ENCODE assay signal across 12 cellular contexts in genomic region chr19:40808021-40808325, GRCh38. TPM values are rescaled to one million over a fixed set of nuclear protein-coding genes. Genes with fewer than 3 reads are reported as not detected.
A peak's percentile ranks its signal among the peaks of the same experiment; 100 is the strongest.
DNase-seq lines count a peak whose midpoint lies in the region; ATAC-seq and TF ChIP-seq lines count a peak whose summit lies in the region.
"Had no signal": no experiment of that assay in that cellular context is flagged by ENCODE, and none has a peak within 500 bp of the region (broad histone marks: within the 10 kb centered on the region; RNA-seq: fewer than 3 reads in every experiment).

No MANE protein-coding gene starts in this region.

- intact Hi-C loops in heart right ventricle (cut with DNase I) (loop anchor here in 5 of 10 donors (5.0 to 10.0 kb wide), 3 partner anchors 91 to 393 kb away; partner anchors contain the start of genes COQ8B (in 2 of the 5), ITPKC (in 2 of the 5) and PRX (in 1 of the 5)), Right ventricle myocardium superior (cut with DNase I) (loop anchor here (10.0 kb wide), 1 partner anchor 133 kb away; no protein-coding TSS in a partner anchor), upper lobe of right lung (cut with DNase I) (no loop called here)

- peak overlapping the region in 6 of 10 donors; percentile 5 to 99 (median 94) for H3K27ac ChIP-seq in heart right ventricle
- peak overlapping the region; percentile 92 for H3K27ac ChIP-seq in upper lobe of right lung
- H3K27ac ChIP-seq: epithelial cell of prostate had no signal

- no peaks in the 10 kb centered on the region for H3K9me3 Mint-ChIP-seq in activated naive CD8-positive, alpha-beta T cell treated with anti-CD3 and anti-CD28 coated beads, Interleukin-2, amount 50 U/mL, for 24 hours
- no peaks in the 10 kb centered on the region for H3K9me3 Mint-ChIP-seq in memory B cell

- no peaks in the 10 kb centered on the region for H3K27me3 Mint-ChIP-seq in activated naive CD8-positive, alpha-beta T cell treated with anti-CD3 and anti-CD28 coated beads, Interleukin-2, amount 50 U/mL, for 24 hours
- no peaks in the 10 kb centered on the region for H3K27me3 Mint-ChIP-seq in memory B cell

- DNase-seq in heart right ventricle, result no peak
- DNase-seq in Right ventricle myocardium superior, result no peak
- no peak for DNase-seq in activated naive CD8-positive, alpha-beta T cell treated with anti-CD3 and anti-CD28 coated beads, Interleukin-2, amount 50 U/mL, for 24 hours
- no peak for DNase-seq in memory B cell (ENCODE audit: low spot score in 2 of 2)
- no peak for DNase-seq in upper lobe of right lung
- DNase-seq in NCI-H526 (lab: John Stamatoyannopoulos, UW), result no peak
- DNase-seq: NCI-H2081 had no signal

- ATAC-seq in heart right ventricle (no peak), Right ventricle myocardium superior (ENCODE audit: poor library complexity) (no peak), memory B cell (ENCODE audit: low read depth) (no peak), upper lobe of right lung (no peak), HG03565 (IDR thresholded peaks at IDR 0.05; ENCODE audit: unreplicated experiment) (no peak), HG03175 (IDR thresholded peaks at IDR 0.05; ENCODE audit: unreplicated experiment) (no peak)
- no peak for ATAC-seq in activated naive CD8-positive, alpha-beta T cell treated with anti-CD3 and anti-CD28 coated beads, Interleukin-2, amount 50 U/mL, for 24 hours

- peak overlapping the region; percentile 93 for H3K27ac Mint-ChIP-seq in activated naive CD8-positive, alpha-beta T cell treated with anti-CD3 and anti-CD28 coated beads, Interleukin-2, amount 50 U/mL, for 24 hours
- peak overlapping the region; percentile 83 for H3K27ac Mint-ChIP-seq in memory B cell

- H3K4me3 ChIP-seq in heart right ventricle (no peak overlapping the region), upper lobe of right lung (no peak overlapping the region)
- H3K4me3 ChIP-seq: uterus had no signal

- H3K36me3 ChIP-seq in heart right ventricle (peaks cover 0 to 59% (median 11%) of the 10 kb centered on the region in 9 donors), upper lobe of right lung (peaks cover 59% of the 10 kb centered on the region)
- H3K36me3 ChIP-seq: uterus had no signal

- H3K27me3 ChIP-seq in heart right ventricle, result no peaks in the 10 kb centered on the region
- no peaks in the 10 kb centered on the region for H3K27me3 ChIP-seq in upper lobe of right lung
- H3K27me3 ChIP-seq: uterus had no signal

- peaks cover 25% of the 10 kb centered on the region for H3K36me3 Mint-ChIP-seq in activated naive CD8-positive, alpha-beta T cell treated with anti-CD3 and anti-CD28 coated beads, Interleukin-2, amount 50 U/mL, for 24 hours (ENCODE audit: low read depth)
- H3K36me3 Mint-ChIP-seq in memory B cell, result peaks cover 15% of the 10 kb centered on the region

- TF ChIP-seq CTCF in heart right ventricle (IDR thresholded peaks at IDR 0.05), result no peak
- no peak for TF ChIP-seq CTCF in upper lobe of right lung (IDR thresholded peaks at IDR 0.05)

- peaks cover 82% of the 10 kb centered on the region for H3K4me1 Mint-ChIP-seq in activated naive CD8-positive, alpha-beta T cell treated with anti-CD3 and anti-CD28 coated beads, Interleukin-2, amount 50 U/mL, for 24 hours
- peaks cover 59% of the 10 kb centered on the region for H3K4me1 Mint-ChIP-seq in memory B cell

- H3K4me1 ChIP-seq in heart right ventricle, result peaks cover 40 to 93% (median 83%) of the 10 kb centered on the region in 9 donors
- peaks cover 79% of the 10 kb centered on the region for H3K4me1 ChIP-seq in upper lobe of right lung

- WGBS in heart right ventricle, 2 donors, result 70 to 86% methylated on average over 2 of the region's 2 CpGs

- no peak overlapping the region for H3K4me3 Mint-ChIP-seq in activated naive CD8-positive, alpha-beta T cell treated with anti-CD3 and anti-CD28 coated beads, Interleukin-2, amount 50 U/mL, for 24 hours
- no peak overlapping the region for H3K4me3 Mint-ChIP-seq in memory B cell

- H3K9me3 ChIP-seq in heart right ventricle (no peaks in the 10 kb centered on the region), upper lobe of right lung (no peaks in the 10 kb centered on the region)
- H3K9me3 ChIP-seq: uterus had no signal

RNA-seq across cellular contexts. Expression of gene EGLN2, which starts 9.0 kb away (rescaled TPM):
- total RNA-seq in heart right ventricle (10 to 100 TPM; 31.8 to 78.3 (median 42.8) TPM), Right ventricle myocardium superior (65.4 TPM), upper lobe of right lung (173 TPM)
- polyA plus RNA-seq in heart right ventricle, result 10 to 100 TPM; 75.3 to 78.6 TPM

RNA-seq across cellular contexts. Expression of gene RAB4B, which starts 29.9 kb away (rescaled TPM):
- total RNA-seq in heart right ventricle (10 to 100 TPM; 11.0 to 25.2 (median 13.5) TPM), Right ventricle myocardium superior (12.6 TPM), upper lobe of right lung (45.4 TPM)
- polyA plus RNA-seq in heart right ventricle, result 10 to 100 TPM; 26.8 to 62.5 TPM

RNA-seq across cellular contexts. Expression of gene MIA, which starts 32.7 kb away (rescaled TPM):
- total RNA-seq in heart right ventricle (1 to 10 TPM in 3 of 10 donors, under 1 TPM in 2, not detected in 5; 0.63 to 1.7 (median 1.0) TPM), Right ventricle myocardium superior (not detected), upper lobe of right lung (not detected)
- 1 to 10 TPM; 2.0 to 2.4 TPM for polyA plus RNA-seq in heart right ventricle
- total RNA-seq: Daoy had no signal

RNA-seq across cellular contexts. Expression of gene CYP2A6, which starts 42.3 kb away (rescaled TPM):
- total RNA-seq in heart right ventricle (not detected), Right ventricle myocardium superior (0.27 TPM), upper lobe of right lung (not detected)
- not detected for polyA plus RNA-seq in heart right ventricle
- total RNA-seq: Daoy had no signal

RNA-seq across cellular contexts. Expression of gene SNRPA, which starts 57.0 kb away (rescaled TPM):
- total RNA-seq in heart right ventricle (10 to 100 TPM; 24.0 to 40.6 (median 34.4) TPM), Right ventricle myocardium superior (27.7 TPM), upper lobe of right lung (51.7 TPM)
- polyA plus RNA-seq in heart right ventricle, result 10 to 100 TPM; 35.3 to 36.7 TPM
